ENCODE assay signal across 1 cellular context in genomic region chr9:78573205-78573604, GRCh38.
TF ChIP-seq lines count a peak whose summit lies in the region.

No MANE protein-coding gene starts in this region.

TF ChIP-seq in H1, 55 proteins besides CTCF, POLR2A, EP300 and RAD21 (continued from another document):
- TF ChIP-seq CBX5 (IDR thresholded peaks at IDR 0.05; ENCODE audit: low read depth, low read length) (no peak), SRF (IDR thresholded peaks at IDR 0.05; ENCODE audit: low read depth, low read length) (no peak), CBX8 (IDR thresholded peaks at IDR 0.05; ENCODE audit: borderline replicate concordance, low read depth, low read length) (no peak), SIRT6 (IDR thresholded peaks at IDR 0.05; ENCODE audit: low read length) (no peak)
TF ChIP-seq in H1: peak in this region for 0.
